1 cellular context compared by ENCODE assay signal in the genomic region with DNA sequence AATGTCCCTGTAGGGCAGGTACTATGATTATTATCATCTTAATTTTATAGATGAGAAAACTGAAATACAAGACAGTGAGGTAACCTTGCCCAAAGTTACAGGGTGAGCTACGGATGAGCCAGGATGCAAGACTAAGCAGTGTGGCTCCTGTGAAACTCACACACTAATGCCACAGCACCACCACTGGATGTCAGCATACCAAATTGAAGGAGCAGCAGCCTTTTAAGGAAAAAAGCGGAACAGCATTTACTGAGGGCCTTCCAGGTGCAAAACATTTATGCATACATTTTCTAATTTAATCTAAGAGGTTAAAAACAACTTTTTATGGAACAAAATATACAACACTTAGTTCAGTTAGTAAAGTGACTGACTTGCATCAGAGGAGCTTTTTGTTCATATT.
TF ChIP-seq lines count a peak whose summit lies in the region.

No MANE protein-coding gene starts in this region.

TF ChIP-seq in WTC11, 78 proteins besides CTCF, POLR2A, EP300 and RAD21 (continued from another document):
- TF ChIP-seq, protein P1, sequence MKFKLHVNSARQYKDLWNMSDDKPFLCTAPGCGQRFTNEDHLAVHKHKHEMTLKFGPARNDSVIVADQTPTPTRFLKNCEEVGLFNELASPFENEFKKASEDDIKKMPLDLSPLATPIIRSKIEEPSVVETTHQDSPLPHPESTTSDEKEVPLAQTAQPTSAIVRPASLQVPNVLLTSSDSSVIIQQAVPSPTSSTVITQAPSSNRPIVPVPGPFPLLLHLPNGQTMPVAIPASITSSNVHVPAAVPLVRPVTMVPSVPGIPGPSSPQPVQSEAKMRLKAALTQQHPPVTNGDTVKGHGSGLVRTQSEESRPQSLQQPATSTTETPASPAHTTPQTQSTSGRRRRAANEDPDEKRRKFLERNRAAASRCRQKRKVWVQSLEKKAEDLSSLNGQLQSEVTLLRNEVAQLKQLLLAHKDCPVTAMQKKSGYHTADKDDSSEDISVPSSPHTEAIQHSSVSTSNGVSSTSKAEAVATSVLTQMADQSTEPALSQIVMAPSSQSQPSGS (CRISPR knock-in tag; IDR thresholded peaks at IDR 0.05; ENCODE audit: borderline replicate concordance, low read depth), result no peak
